Comparison of ENCODE assay signal across 24 cellular contexts in genomic region chr21:34157456-34158025, GRCh38.
DNase-seq lines count a peak whose midpoint lies in the region; ATAC-seq, FAIRE-seq and TF ChIP-seq lines count a peak whose summit lies in the region.
"Had no signal": no experiment of that assay in that cellular context is flagged by ENCODE, and none has a peak within 500 bp of the region (broad histone marks: within the 10 kb centered on the region; RNA-seq: fewer than 3 reads in every experiment).

No MANE protein-coding gene starts in this region.

- no peak overlapping the region for H4K8ac ChIP-seq in H1 (ENCODE audit: extremely low read depth, insufficient read depth, low read length)

- no peaks in the 10 kb centered on the region for H3K23me2 ChIP-seq in H1 (ENCODE audit: low read depth, low read length)

- H2AFZ ChIP-seq in H1 (ENCODE audit: low read length), result no peak overlapping the region
- H2AFZ ChIP-seq: GM23338 had no signal

- H3K36me3 ChIP-seq in H1 (ENCODE audit: control insufficient read depth in 2 of 4, insufficient read depth in 4 of 4, low read length in 3 of 4), result no peaks in the 10 kb centered on the region
- H3K36me3 ChIP-seq in liver (ENCODE audit: control insufficient read depth in 4 of 4, insufficient read depth in 3 of 4, low read depth in 1 of 4, low read length in 3 of 4), result no peaks in the 10 kb centered on the region
- H3K36me3 ChIP-seq: adrenal gland, cardiac muscle cell, SJCRH30 had no signal

- H3K79me1 ChIP-seq in H1 (ENCODE audit: low read depth, low read length), result no peaks in the 10 kb centered on the region

- no peaks in the 10 kb centered on the region for H3K79me2 ChIP-seq in H1 (ENCODE audit: control insufficient read depth in 1 of 2, insufficient read depth in 2 of 2, low read length in 2 of 2)

- no peak overlapping the region for H3K23ac ChIP-seq in H1 (ENCODE audit: insufficient read length)

- 0 out of 2 replicates have a peak overlapping the region, but pooled peaks have one; percentile 31 for H2BK15ac ChIP-seq in H1 (ENCODE audit: low read length)

- H3K27me3 ChIP-seq in H1 (replicated peaks in 1 of 4; ENCODE audit: control insufficient read depth in 3 of 4, extremely low read depth in 1 of 4, insufficient read depth in 3 of 4, low read length in 3 of 4) (no peaks in the 10 kb centered on the region), liver (ENCODE audit: control insufficient read depth in 4 of 4, insufficient read depth in 4 of 4, low read length in 3 of 4) (no peaks in the 10 kb centered on the region)
- H3K27me3 ChIP-seq: adrenal gland, cardiac muscle cell, SJCRH30 had no signal

- H4K91ac ChIP-seq in H1 (replicated peaks; ENCODE audit: insufficient read length, low read length), result no peak overlapping the region

- H4K5ac ChIP-seq in H1 (ENCODE audit: insufficient read length, low read depth, low read length), result no peak overlapping the region

- no peak overlapping the region for H2BK5ac ChIP-seq in H1 (ENCODE audit: low read depth, low read length)

- H2BK12ac ChIP-seq in H1 (ENCODE audit: low read depth, low read length), result no peak overlapping the region

- no peak overlapping the region for H3K4me3 ChIP-seq in H1 (ENCODE audit: extremely low read depth in 1 of 4, insufficient read depth in 2 of 4, low read depth in 3 of 4, low read length in 4 of 4)
- H3K4me3 ChIP-seq in liver (ENCODE audit: low read depth in 1 of 3, low read length in 3 of 3), result no peak overlapping the region
- H3K4me3 ChIP-seq: adrenal gland, cardiac muscle cell, dorsolateral prefrontal cortex, GM23338, SJCRH30, skin epidermis had no signal

- peaks cover 3 to 4% of the 10 kb centered on the region in 2 experiments; a peak in 2 of 4 replicates for H3K9me3 ChIP-seq in H1 (ENCODE audit: insufficient read depth in 2 of 2, low read depth in 1 of 2, low read length in 1 of 2)
- no peaks in the 10 kb centered on the region for H3K9me3 ChIP-seq in liver (ENCODE audit: control insufficient read depth in 4 of 4, low read length in 3 of 4)
- H3K9me3 ChIP-seq: adrenal gland, SJCRH30 had no signal

- no peak overlapping the region for H3K56ac ChIP-seq in H1 (replicated peaks; ENCODE audit: insufficient read length, low read depth, low read length)

- H2BK20ac ChIP-seq in H1 (ENCODE audit: low read length), result no peak overlapping the region

- DNase-seq in Caki2 (ENCODE audit: low read depth), result peak; percentile 32
- peak; percentile 76 for DNase-seq in NCI-H82 (lab: John Stamatoyannopoulos, UW)
- DNase-seq in H1 (ENCODE audit: low read depth in 1 of 2, low spot score in 2 of 2), result no peak
- DNase-seq: activated T-cell treated with anti-CD3 and anti-CD28 coated beads, Interleukin-2, amount 50 U/mL, for 48 hours; CD8-positive, alpha-beta T cell; DMS53; dorsolateral prefrontal cortex; erythroblast; NCI-H1105 treated with DMSO at 0.1 percent for 48 hours; NCI-H2081 treated with DMSO at 0.1 percent for 48 hours; NCI-H446; nephron progenitor cell; SJCRH30; stimulated activated CD4-positive, alpha-beta T cell treated with anti-CD3 and anti-CD28 coated beads, Interleukin-4, amount 100 ng/mL, for 1 hour had no signal

- H2AK5ac ChIP-seq in H1 (ENCODE audit: low read depth, low read length), result no peak overlapping the region

- no peak overlapping the region for H3K4ac ChIP-seq in H1 (replicated peaks; ENCODE audit: insufficient read length, low read depth, low read length)

- no peak for TF ChIP-seq RAD21 in H1 (IDR thresholded peaks at IDR 0.05 in 1 of 2, conservative IDR thresholded peaks at IDR 0.05 in 1 of 2; ENCODE audit: low read depth in 2 of 2, low read length in 2 of 2)
- peak in 1 of 2 donors; percentile 2 for TF ChIP-seq RAD21 in liver (IDR thresholded peaks at IDR 0.05)

- no peak overlapping the region for H3K14ac ChIP-seq in H1 (ENCODE audit: insufficient read length)

- H3K4me2 ChIP-seq in H1 (ENCODE audit: insufficient read depth in 1 of 2, low read depth in 2 of 2, low read length in 2 of 2), result no peak overlapping the region
- H3K4me2 ChIP-seq: GM23338 had no signal

- TF ChIP-seq CTCF in H1 (IDR thresholded peaks at IDR 0.05; ENCODE audit: control extremely low read depth in 1 of 3, insufficient read depth in 1 of 3, low read depth in 1 of 3, low read length in 3 of 3) (no peak), liver (IDR thresholded peaks at IDR 0.05; ENCODE audit: low read depth, low read length, missing input control) (no peak)

- no peak for TF ChIP-seq EP300 in H1 (IDR thresholded peaks at IDR 0.05; ENCODE audit: borderline replicate concordance in 1 of 2, low read depth in 2 of 2, low read length in 2 of 2)

- H3K9ac ChIP-seq in H1 (replicated peaks in 1 of 4; ENCODE audit: extremely low read depth in 1 of 4, low read depth in 3 of 4, low read length in 3 of 4) (no peak overlapping the region), liver (ENCODE audit: low read depth in 1 of 2, low read length in 2 of 2) (peak overlapping the region in 1 of 2 donors; percentile 7)

- ATAC-seq in GM21423 (IDR thresholded peaks at IDR 0.05; ENCODE audit: unreplicated experiment) (no peak), HG02885 (IDR thresholded peaks at IDR 0.05; ENCODE audit: poor library complexity, unreplicated experiment) (no peak), HG03139 (IDR thresholded peaks at IDR 0.05; ENCODE audit: unreplicated experiment) (no peak)
- ATAC-seq: CD8-positive, alpha-beta T cell had no signal

- 90% methylated on average over 4 of the region's 5 CpGs; no CpG with 5 or more reads in 1 of the 2 experiments for WGBS in H1 (ENCODE audit: extremely low coverage in 1 of 2, insufficient coverage in 1 of 2, insufficient read length in 1 of 2, insufficient replicate concordance in 2 of 2, low coverage in 1 of 2, low lambda C conversion rate in 2 of 2, missing lambda C conversion rate in 1 of 2), 2 experiments
- WGBS in liver, result 54% methylated on average over 5 of the region's 5 CpGs

- no peak for FAIRE-seq in H1 (lab: Jason Lieb, UNC)
- FAIRE-seq: frontal cortex, GM12892 had no signal

- TF ChIP-seq POLR2A in H1 (IDR thresholded peaks at IDR 0.05; ENCODE audit: control extremely low read depth in 1 of 2, low read depth in 2 of 2, low read length in 2 of 2), result no peak

- no peak overlapping the region for H2BK120ac ChIP-seq in H1 (replicated peaks; ENCODE audit: low read depth, low read length)

- CTCF ChIA-PET in H1 (lab: Charles Lee; ENCODE audit: partially characterized antibody), result interaction anchor here (0.8 to 2.5 kb wide), 3 partner anchors 24 to 210 kb away, joined by 3 to 9 read pairs (median 3); no protein-coding TSS in a partner anchor

- no peaks in the 10 kb centered on the region; a peak in 2 of 7 replicates for H3K4me1 ChIP-seq in H1 (replicated peaks in 1 of 4; ENCODE audit: control insufficient read depth in 3 of 4, insufficient read depth in 4 of 4, low read length in 3 of 4)
- peaks cover 0 to 21% (median 13%) of the 10 kb centered on the region in 4 donors for H3K4me1 ChIP-seq in liver (ENCODE audit: control insufficient read depth in 4 of 4, insufficient read depth in 4 of 4, low read length in 3 of 4)
- H3K4me1 ChIP-seq: SJCRH30 had no signal

- H4K20me1 ChIP-seq in H1 (replicated peaks in 1 of 2; ENCODE audit: control insufficient read depth in 1 of 2, insufficient read depth in 2 of 2, low read length in 2 of 2), result no peaks in the 10 kb centered on the region

- H3K18ac ChIP-seq in H1 (ENCODE audit: extremely low read depth, low read length), result no peak overlapping the region

- in situ Hi-C loops in Caki2 (cut with HindIII; ENCODE audit: low pct_unique_long_range_greater_than_20kb, low sequenced_read_pairs), result no loop called here

- H3K27ac ChIP-seq in H1 (ENCODE audit: low read depth, low read length) (no peak overlapping the region), liver (ENCODE audit: low read depth in 1 of 2, low read length in 2 of 2) (peak overlapping the region; percentile 44 to 81)
- H3K27ac ChIP-seq: adrenal gland, cardiac muscle cell, dorsolateral prefrontal cortex, SJCRH30 had no signal

- POLR2A ChIA-PET in H1 (lab: Charles Lee; ENCODE audit: partially characterized antibody), result no interaction called here

TF ChIP-seq in H1, 55 proteins besides CTCF, POLR2A, EP300 and RAD21 (continues in another document):
- no peak for TF ChIP-seq SP2 (IDR thresholded peaks at IDR 0.05; ENCODE audit: low read length)
- TF ChIP-seq POLR2AphosphoS5 (IDR thresholded peaks at IDR 0.05; ENCODE audit: low read depth, low read length), result no peak
- TF ChIP-seq BRCA1 (IDR thresholded peaks at IDR 0.05; ENCODE audit: low read depth, low read length), result no peak
- no peak for TF ChIP-seq CTBP2 (IDR thresholded peaks at IDR 0.05; ENCODE audit: borderline replicate concordance, insufficient read depth, insufficient read length, low read length)
- TF ChIP-seq E2F6 (IDR thresholded peaks at IDR 0.05), result no peak
- TF ChIP-seq TAF7 (optimal IDR thresholded peaks at IDR 0.05; ENCODE audit: borderline replicate concordance, low read depth, low read length), result no peak
- TF ChIP-seq GABPA (IDR thresholded peaks at IDR 0.05; ENCODE audit: borderline replicate concordance, insufficient read depth, low read length), result no peak
- TF ChIP-seq CBX8 (IDR thresholded peaks at IDR 0.05; ENCODE audit: borderline replicate concordance, low read depth, low read length), result no peak

TF ChIP-seq in liver, 16 proteins besides CTCF, POLR2A, EP300 and RAD21 (continues in another document):
- TF ChIP-seq FOXA2 (IDR thresholded peaks at IDR 0.05) (no peak), GABPA (IDR thresholded peaks at IDR 0.05 in 1 of 2, conservative IDR thresholded peaks at IDR 0.05 in 1 of 2) (no peak), YY1 (IDR thresholded peaks at IDR 0.05) (peak; percentile 23)
- TF ChIP-seq, protein P1, sequence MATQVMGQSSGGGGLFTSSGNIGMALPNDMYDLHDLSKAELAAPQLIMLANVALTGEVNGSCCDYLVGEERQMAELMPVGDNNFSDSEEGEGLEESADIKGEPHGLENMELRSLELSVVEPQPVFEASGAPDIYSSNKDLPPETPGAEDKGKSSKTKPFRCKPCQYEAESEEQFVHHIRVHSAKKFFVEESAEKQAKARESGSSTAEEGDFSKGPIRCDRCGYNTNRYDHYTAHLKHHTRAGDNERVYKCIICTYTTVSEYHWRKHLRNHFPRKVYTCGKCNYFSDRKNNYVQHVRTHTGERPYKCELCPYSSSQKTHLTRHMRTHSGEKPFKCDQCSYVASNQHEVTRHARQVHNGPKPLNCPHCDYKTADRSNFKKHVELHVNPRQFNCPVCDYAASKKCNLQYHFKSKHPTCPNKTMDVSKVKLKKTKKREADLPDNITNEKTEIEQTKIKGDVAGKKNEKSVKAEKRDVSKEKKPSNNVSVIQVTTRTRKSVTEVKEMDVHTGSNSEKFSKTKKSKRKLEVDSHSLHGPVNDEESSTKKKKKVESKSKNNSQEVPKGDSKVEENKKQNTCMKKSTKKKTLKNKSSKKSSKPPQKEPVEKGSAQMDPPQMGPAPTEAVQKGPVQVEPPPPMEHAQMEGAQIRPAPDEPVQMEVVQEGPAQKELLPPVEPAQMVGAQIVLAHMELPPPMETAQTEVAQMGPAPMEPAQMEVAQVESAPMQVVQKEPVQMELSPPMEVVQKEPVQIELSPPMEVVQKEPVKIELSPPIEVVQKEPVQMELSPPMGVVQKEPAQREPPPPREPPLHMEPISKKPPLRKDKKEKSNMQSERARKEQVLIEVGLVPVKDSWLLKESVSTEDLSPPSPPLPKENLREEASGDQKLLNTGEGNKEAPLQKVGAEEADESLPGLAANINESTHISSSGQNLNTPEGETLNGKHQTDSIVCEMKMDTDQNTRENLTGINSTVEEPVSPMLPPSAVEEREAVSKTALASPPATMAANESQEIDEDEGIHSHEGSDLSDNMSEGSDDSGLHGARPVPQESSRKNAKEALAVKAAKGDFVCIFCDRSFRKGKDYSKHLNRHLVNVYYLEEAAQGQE (IDR thresholded peaks at IDR 0.05), result no peak

Comparison
In these comparisons a context has a peak if more than half of its experiments do, and no peak if none do; other contexts are left out.
1. DNase-seq: peak in Caki2 (single experiment) and NCI-H82 (single experiment); none in H1 (0 of 2).